1 cellular context compared by ENCODE assay signal in genomic region chr12:110694330-110694891, GRCh38.
TF ChIP-seq lines count a peak whose summit lies in the region.

No MANE protein-coding gene starts in this region.

TF ChIP-seq in WTC11, 78 proteins besides CTCF, POLR2A, EP300 and RAD21 (continued from another document):
- TF ChIP-seq ATF6 (CRISPR knock-in tag; IDR thresholded peaks at IDR 0.05): no peak
